Comparison of ENCODE assay signal across 1 cellular context in genomic region chr17:4417129-4417667, GRCh38.
TF ChIP-seq lines count a peak whose summit lies in the region.

No MANE protein-coding gene starts in this region.

TF ChIP-seq in WTC11, 78 proteins besides CTCF, POLR2A, EP300 and RAD21 (continued from another document):
- TF ChIP-seq HMGXB4 (CRISPR knock-in tag; IDR thresholded peaks at IDR 0.05) = no peak
